ENCODE assay signal across 2 cellular contexts in the genomic region with DNA sequence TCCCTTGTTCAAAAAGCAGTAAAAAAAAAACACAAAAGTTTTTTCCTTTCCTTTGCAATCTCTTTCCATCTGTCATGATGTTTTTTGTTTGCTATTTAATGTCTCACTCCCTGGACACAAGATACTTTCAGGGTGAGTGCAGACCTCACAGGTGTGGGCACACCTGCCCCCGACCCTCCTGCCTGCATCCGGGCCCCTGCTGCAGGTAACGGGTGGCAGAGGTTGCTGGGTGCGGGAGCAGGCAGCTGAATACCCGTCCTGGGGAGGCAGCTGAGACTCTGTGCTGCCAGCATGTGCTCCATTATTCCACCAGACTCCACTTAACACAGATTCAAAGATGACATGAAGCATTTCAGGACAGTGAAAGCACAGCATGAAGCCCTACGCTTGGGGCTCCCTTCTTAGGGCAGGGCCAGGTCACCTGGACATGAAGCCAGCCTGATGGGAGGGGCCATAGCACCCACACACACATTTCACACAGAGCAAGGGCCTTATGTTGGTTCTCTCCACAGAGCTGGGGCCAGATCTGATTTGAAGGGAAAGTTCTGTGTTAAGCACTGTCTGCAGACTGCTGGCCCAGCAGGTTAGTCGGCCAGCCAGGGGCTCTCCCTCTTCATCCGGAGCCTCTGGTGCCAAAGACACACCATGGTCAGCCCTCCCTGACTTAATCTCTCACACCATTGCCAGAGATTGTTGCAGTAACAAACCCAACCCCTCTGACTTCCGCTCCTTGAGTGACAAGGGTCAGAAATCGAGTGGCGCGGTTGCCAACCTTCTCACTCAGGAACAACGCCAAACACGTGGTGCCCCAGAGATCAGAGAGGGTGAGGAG.
TF ChIP-seq lines count a peak whose summit lies in the region.

No MANE protein-coding gene starts in this region.

TF ChIP-seq in WTC11, 78 proteins besides CTCF, POLR2A, EP300 and RAD21:
- no peak for TF ChIP-seq TEAD1 (CRISPR knock-in tag; IDR thresholded peaks at IDR 0.05)
- TF ChIP-seq, protein P1, sequence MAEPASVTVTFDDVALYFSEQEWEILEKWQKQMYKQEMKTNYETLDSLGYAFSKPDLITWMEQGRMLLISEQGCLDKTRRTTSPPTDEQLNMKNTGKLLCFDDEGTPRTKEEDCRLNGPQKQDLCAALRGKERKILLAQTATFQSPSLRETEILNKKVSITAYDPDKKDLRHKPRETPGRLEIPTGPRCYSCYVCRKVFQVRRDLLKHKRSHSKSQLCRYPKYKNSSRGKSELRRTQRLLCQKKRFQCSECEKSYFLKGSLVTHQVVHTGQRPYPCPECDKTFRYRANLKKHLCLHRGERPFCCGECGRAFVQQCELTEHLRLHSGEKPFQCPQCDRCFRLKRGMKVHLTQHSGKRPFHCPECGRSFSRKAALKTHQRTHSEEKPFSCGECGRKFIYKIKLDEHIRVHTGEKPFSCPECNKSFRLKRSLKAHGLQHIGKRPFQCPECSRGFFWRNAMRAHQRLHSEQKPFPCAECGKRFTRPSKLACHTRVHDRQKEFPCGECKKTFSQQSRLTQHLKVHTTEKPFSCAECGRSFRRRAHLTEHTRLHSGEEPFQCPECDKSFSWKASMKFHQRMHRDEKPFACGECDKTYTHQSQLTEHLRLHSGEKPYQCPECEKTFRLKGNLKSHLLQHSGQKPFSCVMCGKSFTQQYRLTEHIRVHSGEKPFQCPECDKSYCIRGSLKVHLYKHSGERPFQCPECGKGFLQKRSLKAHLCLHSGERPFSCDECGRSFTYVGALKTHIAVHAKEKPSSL (CRISPR knock-in tag; conservative IDR thresholded peaks at IDR 0.05) = no peak
- TF ChIP-seq, protein P2, sequence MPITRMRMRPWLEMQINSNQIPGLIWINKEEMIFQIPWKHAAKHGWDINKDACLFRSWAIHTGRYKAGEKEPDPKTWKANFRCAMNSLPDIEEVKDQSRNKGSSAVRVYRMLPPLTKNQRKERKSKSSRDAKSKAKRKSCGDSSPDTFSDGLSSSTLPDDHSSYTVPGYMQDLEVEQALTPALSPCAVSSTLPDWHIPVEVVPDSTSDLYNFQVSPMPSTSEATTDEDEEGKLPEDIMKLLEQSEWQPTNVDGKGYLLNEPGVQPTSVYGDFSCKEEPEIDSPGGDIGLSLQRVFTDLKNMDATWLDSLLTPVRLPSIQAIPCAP (CRISPR knock-in tag; IDR thresholded peaks at IDR 0.05) = no peak
- TF ChIP-seq, protein P3, sequence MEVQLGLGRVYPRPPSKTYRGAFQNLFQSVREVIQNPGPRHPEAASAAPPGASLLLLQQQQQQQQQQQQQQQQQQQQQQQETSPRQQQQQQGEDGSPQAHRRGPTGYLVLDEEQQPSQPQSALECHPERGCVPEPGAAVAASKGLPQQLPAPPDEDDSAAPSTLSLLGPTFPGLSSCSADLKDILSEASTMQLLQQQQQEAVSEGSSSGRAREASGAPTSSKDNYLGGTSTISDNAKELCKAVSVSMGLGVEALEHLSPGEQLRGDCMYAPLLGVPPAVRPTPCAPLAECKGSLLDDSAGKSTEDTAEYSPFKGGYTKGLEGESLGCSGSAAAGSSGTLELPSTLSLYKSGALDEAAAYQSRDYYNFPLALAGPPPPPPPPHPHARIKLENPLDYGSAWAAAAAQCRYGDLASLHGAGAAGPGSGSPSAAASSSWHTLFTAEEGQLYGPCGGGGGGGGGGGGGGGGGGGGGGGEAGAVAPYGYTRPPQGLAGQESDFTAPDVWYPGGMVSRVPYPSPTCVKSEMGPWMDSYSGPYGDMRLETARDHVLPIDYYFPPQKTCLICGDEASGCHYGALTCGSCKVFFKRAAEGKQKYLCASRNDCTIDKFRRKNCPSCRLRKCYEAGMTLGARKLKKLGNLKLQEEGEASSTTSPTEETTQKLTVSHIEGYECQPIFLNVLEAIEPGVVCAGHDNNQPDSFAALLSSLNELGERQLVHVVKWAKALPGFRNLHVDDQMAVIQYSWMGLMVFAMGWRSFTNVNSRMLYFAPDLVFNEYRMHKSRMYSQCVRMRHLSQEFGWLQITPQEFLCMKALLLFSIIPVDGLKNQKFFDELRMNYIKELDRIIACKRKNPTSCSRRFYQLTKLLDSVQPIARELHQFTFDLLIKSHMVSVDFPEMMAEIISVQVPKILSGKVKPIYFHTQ (CRISPR knock-in tag; IDR thresholded peaks at IDR 0.05) = no peak
- no peak for TF ChIP-seq NFYB (CRISPR knock-in tag; conservative IDR thresholded peaks at IDR 0.05; ENCODE audit: low read depth)
- TF ChIP-seq, protein P4, sequence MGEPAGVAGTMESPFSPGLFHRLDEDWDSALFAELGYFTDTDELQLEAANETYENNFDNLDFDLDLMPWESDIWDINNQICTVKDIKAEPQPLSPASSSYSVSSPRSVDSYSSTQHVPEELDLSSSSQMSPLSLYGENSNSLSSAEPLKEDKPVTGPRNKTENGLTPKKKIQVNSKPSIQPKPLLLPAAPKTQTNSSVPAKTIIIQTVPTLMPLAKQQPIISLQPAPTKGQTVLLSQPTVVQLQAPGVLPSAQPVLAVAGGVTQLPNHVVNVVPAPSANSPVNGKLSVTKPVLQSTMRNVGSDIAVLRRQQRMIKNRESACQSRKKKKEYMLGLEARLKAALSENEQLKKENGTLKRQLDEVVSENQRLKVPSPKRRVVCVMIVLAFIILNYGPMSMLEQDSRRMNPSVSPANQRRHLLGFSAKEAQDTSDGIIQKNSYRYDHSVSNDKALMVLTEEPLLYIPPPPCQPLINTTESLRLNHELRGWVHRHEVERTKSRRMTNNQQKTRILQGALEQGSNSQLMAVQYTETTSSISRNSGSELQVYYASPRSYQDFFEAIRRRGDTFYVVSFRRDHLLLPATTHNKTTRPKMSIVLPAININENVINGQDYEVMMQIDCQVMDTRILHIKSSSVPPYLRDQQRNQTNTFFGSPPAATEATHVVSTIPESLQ (CRISPR knock-in tag; IDR thresholded peaks at IDR 0.05) = no peak

TF ChIP-seq in HepG2, 621 proteins besides CTCF, POLR2A, EP300 and RAD21:
- TF ChIP-seq, protein P5, sequence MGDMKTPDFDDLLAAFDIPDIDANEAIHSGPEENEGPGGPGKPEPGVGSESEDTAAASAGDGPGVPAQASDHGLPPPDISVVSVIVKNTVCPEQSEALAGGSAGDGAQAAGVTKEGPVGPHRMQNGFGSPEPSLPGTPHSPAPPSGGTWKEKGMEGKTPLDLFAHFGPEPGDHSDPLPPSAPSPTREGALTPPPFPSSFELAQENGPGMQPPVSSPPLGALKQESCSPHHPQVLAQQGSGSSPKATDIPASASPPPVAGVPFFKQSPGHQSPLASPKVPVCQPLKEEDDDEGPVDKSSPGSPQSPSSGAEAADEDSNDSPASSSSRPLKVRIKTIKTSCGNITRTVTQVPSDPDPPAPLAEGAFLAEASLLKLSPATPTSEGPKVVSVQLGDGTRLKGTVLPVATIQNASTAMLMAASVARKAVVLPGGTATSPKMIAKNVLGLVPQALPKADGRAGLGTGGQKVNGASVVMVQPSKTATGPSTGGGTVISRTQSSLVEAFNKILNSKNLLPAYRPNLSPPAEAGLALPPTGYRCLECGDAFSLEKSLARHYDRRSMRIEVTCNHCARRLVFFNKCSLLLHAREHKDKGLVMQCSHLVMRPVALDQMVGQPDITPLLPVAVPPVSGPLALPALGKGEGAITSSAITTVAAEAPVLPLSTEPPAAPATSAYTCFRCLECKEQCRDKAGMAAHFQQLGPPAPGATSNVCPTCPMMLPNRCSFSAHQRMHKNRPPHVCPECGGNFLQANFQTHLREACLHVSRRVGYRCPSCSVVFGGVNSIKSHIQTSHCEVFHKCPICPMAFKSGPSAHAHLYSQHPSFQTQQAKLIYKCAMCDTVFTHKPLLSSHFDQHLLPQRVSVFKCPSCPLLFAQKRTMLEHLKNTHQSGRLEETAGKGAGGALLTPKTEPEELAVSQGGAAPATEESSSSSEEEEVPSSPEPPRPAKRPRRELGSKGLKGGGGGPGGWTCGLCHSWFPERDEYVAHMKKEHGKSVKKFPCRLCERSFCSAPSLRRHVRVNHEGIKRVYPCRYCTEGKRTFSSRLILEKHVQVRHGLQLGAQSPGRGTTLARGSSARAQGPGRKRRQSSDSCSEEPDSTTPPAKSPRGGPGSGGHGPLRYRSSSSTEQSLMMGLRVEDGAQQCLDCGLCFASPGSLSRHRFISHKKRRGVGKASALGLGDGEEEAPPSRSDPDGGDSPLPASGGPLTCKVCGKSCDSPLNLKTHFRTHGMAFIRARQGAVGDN (CRISPR knock-in tag; IDR thresholded peaks at IDR 0.05) = 0 out of 2 replicates have a peak, but pooled peaks have one; percentile 13
- TF ChIP-seq ZNF619 (CRISPR knock-in tag; IDR thresholded peaks at IDR 0.05) = no peak
- no peak for TF ChIP-seq HMG20A (CRISPR knock-in tag; IDR thresholded peaks at IDR 0.05; ENCODE audit: borderline replicate concordance)
